13 cellular contexts compared by ENCODE assay signal in genomic region chr6:152110878-152111820, GRCh38.
DNase-seq lines count a peak whose midpoint lies in the region; ATAC-seq and TF ChIP-seq lines count a peak whose summit lies in the region.
"Had no signal": no experiment of that assay in that cellular context is flagged by ENCODE, and none has a peak within 500 bp of the region (broad histone marks: within the 10 kb centered on the region; RNA-seq: fewer than 3 reads in every experiment).

No MANE protein-coding gene starts in this region.

- no peaks in the 10 kb centered on the region for H3K9me3 ChIP-seq in heart right ventricle

- no peaks in the 10 kb centered on the region for H3K36me3 ChIP-seq in heart right ventricle

- intact Hi-C loops in heart right ventricle (cut with DNase I) (loop anchor here in 1 of 10 donors (5.0 kb wide), 1 partner anchor 349 kb away; no protein-coding TSS in a partner anchor), sciatic nerve (cut with DNase I) (no loop called here)

- peak; percentile 83 to 97 (median 94) for ATAC-seq in heart right ventricle
- peak; percentile 92 for ATAC-seq in sciatic nerve
- no peak for ATAC-seq in GM19463 (IDR thresholded peaks at IDR 0.05; ENCODE audit: unreplicated experiment)
- no peak for ATAC-seq in GM21381 (IDR thresholded peaks at IDR 0.05; ENCODE audit: unreplicated experiment)
- ATAC-seq in foreskin keratinocyte: no peak
- ATAC-seq: activated T-cell treated with anti-CD3 and anti-CD28 coated beads, Interleukin-2, amount 50 U/mL, for 72 hours had no signal

- peak; percentile 78 for DNase-seq in EH (ENCODE audit: low read depth)
- DNase-seq in amniotic epithelial cell (ENCODE audit: low read depth): peak; percentile 85
- peak; percentile 66 to 72 for DNase-seq in heart right ventricle
- DNase-seq in sciatic nerve (ENCODE audit: low spot score): peak; percentile 76
- DNase-seq in NCI-H1930 (lab: John Stamatoyannopoulos, UW): no peak
- DNase-seq in foreskin keratinocyte: no peak
- DNase-seq: activated T-cell treated with anti-CD3 and anti-CD28 coated beads, Interleukin-2, amount 50 U/mL, for 72 hours; erythroblast; NCI-H1048; NCI-H526; stimulated activated CD8-positive, alpha-beta memory T cell treated with anti-CD3 and anti-CD28 coated beads, Interleukin-4, amount 100 ng/mL, for 48 hours had no signal

- H3K27me3 ChIP-seq in heart right ventricle (no peaks in the 10 kb centered on the region), foreskin keratinocyte (no peaks in the 10 kb centered on the region)

- TF ChIP-seq CTCF in heart right ventricle (IDR thresholded peaks at IDR 0.05) (peak in 2 of 9 donors; percentile 10 to 12), foreskin keratinocyte (conservative IDR thresholded peaks at IDR 0.05) (no peak)

- H3K27ac ChIP-seq in heart right ventricle (peak overlapping the region; percentile 51 to 81 (median 72)), foreskin keratinocyte (no peak overlapping the region)

- 52 to 58% methylated on average over 20 of the region's 20 CpGs for WGBS in heart right ventricle, 2 donors

- H3K4me3 ChIP-seq in heart right ventricle: no peak overlapping the region

- peaks cover 7 to 30% (median 25%) of the 10 kb centered on the region in 9 donors for H3K4me1 ChIP-seq in heart right ventricle
- no peaks in the 10 kb centered on the region for H3K4me1 ChIP-seq in foreskin keratinocyte

Comparison
In these comparisons a context has a peak if more than half of its experiments do, and no peak if none do; other contexts are left out.
1. DNase-seq: peak in EH (single experiment), amniotic epithelial cell (single experiment), heart right ventricle (2 of 2) and sciatic nerve (single experiment); none in NCI-H1930 (0 of 2) and foreskin keratinocyte (0 of 2).
2. ATAC-seq: peak in heart right ventricle (8 of 8) and sciatic nerve (single experiment); none in GM19463 (single experiment), GM21381 (single experiment) and foreskin keratinocyte (single experiment).